Comparison of ENCODE assay signal across 13 cellular contexts in genomic region chr16:73025111-73025505, GRCh38. TPM values are rescaled to one million over a fixed set of nuclear protein-coding genes. Genes with fewer than 3 reads are reported as not detected.
DNase-seq lines count a peak whose midpoint lies in the region; ATAC-seq and TF ChIP-seq lines count a peak whose summit lies in the region.
"Had no signal": no experiment of that assay in that cellular context is flagged by ENCODE, and none has a peak within 500 bp of the region (broad histone marks: within the 10 kb centered on the region; RNA-seq: fewer than 3 reads in every experiment).

No MANE protein-coding gene starts in this region.

- no peaks in the 10 kb centered on the region for H4K20me1 ChIP-seq in PC-9 (ENCODE audit: insufficient read depth)

- ATAC-seq in body of pancreas (no peak), lower lobe of right lung (peak; percentile 59 to 63), left colon (no peak)

- TF ChIP-seq CTCF in Caco-2 (IDR thresholded peaks at IDR 0.05; ENCODE audit: insufficient read depth in 1 of 2, low read depth in 1 of 2, low read length in 1 of 2, severe bottlenecking in 1 of 2, unreplicated experiment in 1 of 2) (no peak), body of pancreas (IDR thresholded peaks at IDR 0.05) (no peak), lower lobe of right lung (IDR thresholded peaks at IDR 0.05) (no peak), PC-9 (conservative IDR thresholded peaks at IDR 0.05) (no peak)

- peaks cover 49% of the 10 kb centered on the region for H3K4me1 Mint-ChIP-seq in Caco-2 (ENCODE audit: low read depth, unreplicated experiment)

- H3K4me2 ChIP-seq in PC-9: no peak overlapping the region

- peak overlapping the region; percentile 32 to 56 (median 48) for H3K27ac ChIP-seq in body of pancreas
- H3K27ac ChIP-seq in lower lobe of right lung: peak overlapping the region; percentile 49
- H3K27ac ChIP-seq in skeletal muscle tissue (ENCODE audit: low read depth, low read length): peak overlapping the region; percentile 73
- no peak overlapping the region for H3K27ac ChIP-seq in PC-9
- H3K27ac ChIP-seq: ovary had no signal

- POLR2A ChIA-PET in Caco-2 (lab: Charles Lee) (no interaction called here), PC-9 (lab: Charles Lee; ENCODE audit: unreplicated experiment) (no interaction called here)

- H3F3A ChIP-seq in PC-9 (ENCODE audit: insufficient read depth, low read depth): peaks cover 12% of the 10 kb centered on the region

- no peak for DNase-seq in Caco-2
- peak in 2 of 4 donors; percentile 10 to 15 for DNase-seq in body of pancreas
- DNase-seq in lower lobe of right lung: no peak
- no peak for DNase-seq in left colon
- DNase-seq in PC-9: no peak
- no peak for DNase-seq in NCI-H2196 (lab: John Stamatoyannopoulos, UW; ENCODE audit: unreplicated experiment)
- DNase-seq in NCI-H2029 treated with DMSO at 0.1 percent for 48 hours (lab: John Stamatoyannopoulos, UW): no peak
- DNase-seq: activated gamma-delta T cell, NCI-H187 treated with DMSO at 0.1 percent for 48 hours, NCI-H82, ovary, RPMI8226 had no signal

- H3K79me2 ChIP-seq in PC-9 (ENCODE audit: low read depth): peaks cover 95% of the 10 kb centered on the region

- H3K4me1 ChIP-seq in Caco-2 (peaks cover 47% of the 10 kb centered on the region), body of pancreas (peaks cover 87% of the 10 kb centered on the region), lower lobe of right lung (peaks cover 46% of the 10 kb centered on the region), skeletal muscle tissue (ENCODE audit: control insufficient read depth in 3 of 3, insufficient read depth in 3 of 3, low read length in 3 of 3) (peaks cover 54 to 87% (median 81%) of the 10 kb centered on the region in 3 donors), PC-9 (replicated peaks; ENCODE audit: insufficient read depth) (peaks cover 14% of the 10 kb centered on the region)

- no TSS peak for BruUV-seq in Caco-2 (replicated peaks; lab: Mats Ljungman, UMichigan)
- no TSS peak for BruUV-seq in PC-9 (replicated peaks; lab: Mats Ljungman, UMichigan)

- H3K36me3 Mint-ChIP-seq in Caco-2 (ENCODE audit: insufficient read depth, unreplicated experiment): peaks cover 25% of the 10 kb centered on the region

- H3K9me3 ChIP-seq in Caco-2 (no peaks in the 10 kb centered on the region), body of pancreas (no peaks in the 10 kb centered on the region), lower lobe of right lung (no peaks in the 10 kb centered on the region), skeletal muscle tissue (ENCODE audit: control insufficient read depth in 3 of 3, low read length in 3 of 3) (no peaks in the 10 kb centered on the region), PC-9 (ENCODE audit: insufficient read depth, low read depth) (no peaks in the 10 kb centered on the region)
- H3K9me3 ChIP-seq: ovary had no signal

- intact Hi-C loops in Caco-2 (cut with micrococcal nuclease; ENCODE audit: unreplicated experiment): no loop called here
- intact Hi-C loops in body of pancreas (cut with DNase I): no loop called here
- intact Hi-C loops in lower lobe of right lung (cut with DNase I): no loop called here
- intact Hi-C loops in left colon (cut with DNase I, micrococcal nuclease): no loop called here
- intact Hi-C loops in PC-9 (cut with micrococcal nuclease; ENCODE audit: unreplicated experiment): no loop called here

- no peaks in the 10 kb centered on the region for H3K27me3 ChIP-seq in Caco-2 (replicated peaks; ENCODE audit: control insufficient read depth, insufficient read depth, low read length)
- no peaks in the 10 kb centered on the region for H3K27me3 ChIP-seq in body of pancreas
- no peaks in the 10 kb centered on the region for H3K27me3 ChIP-seq in lower lobe of right lung (ENCODE audit: low read depth)
- H3K27me3 ChIP-seq in skeletal muscle tissue (ENCODE audit: control insufficient read depth in 3 of 3, insufficient read depth in 3 of 3, low read length in 3 of 3): no peaks in the 10 kb centered on the region
- no peaks in the 10 kb centered on the region for H3K27me3 ChIP-seq in PC-9 (ENCODE audit: insufficient read depth, low read depth)
- H3K27me3 ChIP-seq: ovary had no signal

- TF ChIP-seq POLR2A in body of pancreas (IDR thresholded peaks at IDR 0.05): no peak

- no peaks in the 10 kb centered on the region for H3K9me2 ChIP-seq in PC-9 (ENCODE audit: insufficient read depth)

- no peaks in the 10 kb centered on the region for H3K27me3 Mint-ChIP-seq in Caco-2 (ENCODE audit: insufficient read depth, unreplicated experiment)

- no peak overlapping the region for H3K4me3 ChIP-seq in Caco-2 (ENCODE audit: low read depth, low read length)
- H3K4me3 ChIP-seq in body of pancreas: no peak overlapping the region
- no peak overlapping the region for H3K4me3 ChIP-seq in lower lobe of right lung
- no peak overlapping the region for H3K4me3 ChIP-seq in skeletal muscle tissue (ENCODE audit: low read length in 3 of 3)
- H3K4me3 ChIP-seq in PC-9: no peak overlapping the region
- H3K4me3 ChIP-seq: ovary had no signal

- H2AFZ ChIP-seq in PC-9: no peak overlapping the region

- peak overlapping the region in 1 of 3 donors; percentile 11 for H3K9ac ChIP-seq in skeletal muscle tissue (ENCODE audit: low read depth in 1 of 3, low read length in 3 of 3)

- H3K9me3 Mint-ChIP-seq in Caco-2 (ENCODE audit: unreplicated experiment): no peaks in the 10 kb centered on the region

- H3K36me3 ChIP-seq in Caco-2 (ENCODE audit: control insufficient read depth, insufficient read depth, low read length): no peaks in the 10 kb centered on the region
- no peaks in the 10 kb centered on the region for H3K36me3 ChIP-seq in body of pancreas (replicated peaks in 1 of 2; ENCODE audit: insufficient read depth in 1 of 2, low read depth in 2 of 2)
- no peaks in the 10 kb centered on the region for H3K36me3 ChIP-seq in lower lobe of right lung
- H3K36me3 ChIP-seq in skeletal muscle tissue (ENCODE audit: control insufficient read depth in 3 of 3, insufficient read depth in 3 of 3, low read length in 3 of 3): peaks cover 0 to 4% (median 0%) of the 10 kb centered on the region in 3 donors
- no peaks in the 10 kb centered on the region for H3K36me3 ChIP-seq in PC-9 (ENCODE audit: low read depth)
- H3K36me3 ChIP-seq: ovary had no signal

- peak overlapping the region; percentile 56 for H3K27ac Mint-ChIP-seq in Caco-2 (ENCODE audit: unreplicated experiment)

- CTCF ChIA-PET in Caco-2 (lab: Charles Lee) (no interaction called here), PC-9 (lab: Charles Lee) (no interaction called here)

- H3K4me3 Mint-ChIP-seq in Caco-2 (ENCODE audit: unreplicated experiment): no peak overlapping the region

- 66 to 76% methylated on average over 8 to 10 of the region's 10 CpGs for WGBS in body of pancreas, 2 donors

RNA-seq across cellular contexts. Expression of gene ZFHX3, which starts 22.8 kb away (rescaled TPM):
- total RNA-seq in Caco-2 (2022): 39.9 TPM in 2 replicates
- total RNA-seq in body of pancreas: 10 to 100 TPM; 22.4 to 24.6 TPM
- total RNA-seq in lower lobe of right lung: 29.3 TPM
- total RNA-seq in skeletal muscle tissue: 8.9 TPM
- total RNA-seq in left colon: 10 to 100 TPM; 12.5 to 18.0 TPM
- 20.5 and 23.1 TPM in 2 replicates for total RNA-seq in PC-9 (2021)

Comparison
In these comparisons a context has a peak if more than half of its experiments do, and no peak if none do; other contexts are left out.
1. ATAC-seq: peak in lower lobe of right lung (2 of 2); none in body of pancreas (single experiment) and left colon (single experiment).